Comparison of ENCODE assay signal across 18 cellular contexts in genomic region chr16:78792952-78793351, GRCh38.
DNase-seq lines count a peak whose midpoint lies in the region; ATAC-seq, FAIRE-seq and TF ChIP-seq lines count a peak whose summit lies in the region.
"Had no signal": no experiment of that assay in that cellular context is flagged by ENCODE, and none has a peak within 500 bp of the region (broad histone marks: within the 10 kb centered on the region; RNA-seq: fewer than 3 reads in every experiment).

No MANE protein-coding gene starts in this region.

- no peaks in the 10 kb centered on the region for H3K79me2 ChIP-seq in H1 (ENCODE audit: control insufficient read depth in 1 of 2, insufficient read depth in 2 of 2, low read length in 2 of 2)

- H4K8ac ChIP-seq in H1 (ENCODE audit: extremely low read depth, insufficient read depth, low read length), result no peak overlapping the region

- H3K4me2 ChIP-seq in H1 (ENCODE audit: insufficient read depth in 1 of 2, low read depth in 2 of 2, low read length in 2 of 2), result no peak overlapping the region

- H3K79me1 ChIP-seq in H1 (ENCODE audit: low read depth, low read length), result no peaks in the 10 kb centered on the region

- no peak overlapping the region for H3K23ac ChIP-seq in H1 (ENCODE audit: insufficient read length)

- H3K9ac ChIP-seq in H1 (replicated peaks in 1 of 4; ENCODE audit: extremely low read depth in 1 of 4, low read depth in 3 of 4, low read length in 3 of 4), result no peak overlapping the region

- TF ChIP-seq RAD21 in H1 (IDR thresholded peaks at IDR 0.05 in 1 of 2, conservative IDR thresholded peaks at IDR 0.05 in 1 of 2; ENCODE audit: low read depth in 2 of 2, low read length in 2 of 2), result no peak

- H3K36me3 Mint-ChIP-seq in activated CD4-positive, alpha-beta memory T cell treated with anti-CD3 and anti-CD28 coated beads for 36 hours, result peaks cover 4% of the 10 kb centered on the region
- H3K36me3 Mint-ChIP-seq in stimulated activated effector memory CD8-positive, alpha-beta T cell treated with anti-CD3 and anti-CD28 coated beads, Interleukin-12 subunit alpha, Interleukin-12 subunit beta, amount 100 ng/mL, for 72 hours, result peaks cover 11% of the 10 kb centered on the region
- H3K36me3 Mint-ChIP-seq: CD4-positive, CD25-positive, alpha-beta regulatory T cell; CD8-positive, alpha-beta memory T cell had no signal

- no peak overlapping the region for H3K18ac ChIP-seq in H1 (ENCODE audit: extremely low read depth, low read length)

- no peaks in the 10 kb centered on the region; a peak in 1 of 7 replicates for H3K27me3 ChIP-seq in H1 (replicated peaks in 1 of 4; ENCODE audit: control insufficient read depth in 3 of 4, extremely low read depth in 1 of 4, insufficient read depth in 3 of 4, low read length in 3 of 4)
- H3K27me3 ChIP-seq: BE2C had no signal

- no peak overlapping the region for H3K56ac ChIP-seq in H1 (replicated peaks; ENCODE audit: insufficient read length, low read depth, low read length)

- H3K4ac ChIP-seq in H1 (replicated peaks; ENCODE audit: insufficient read length, low read depth, low read length), result no peak overlapping the region

- no peak overlapping the region for H2AK5ac ChIP-seq in H1 (ENCODE audit: low read depth, low read length)

- CTCF ChIA-PET in activated CD4-positive, alpha-beta memory T cell treated with anti-CD3 and anti-CD28 coated beads for 36 hours (lab: Charles Lee), result no interaction called here
- CTCF ChIA-PET in H1 (lab: Charles Lee; ENCODE audit: partially characterized antibody), result interaction anchor here (0.6 to 2.0 kb wide), 6 partner anchors 8 to 674 kb away, joined by 3 to 11 read pairs (median 3); no protein-coding TSS in a partner anchor

- no peak for TF ChIP-seq EP300 in H1 (IDR thresholded peaks at IDR 0.05; ENCODE audit: borderline replicate concordance in 1 of 2, low read depth in 2 of 2, low read length in 2 of 2)

- no peak overlapping the region for H3K4me3 ChIP-seq in H1 (ENCODE audit: extremely low read depth in 1 of 4, insufficient read depth in 2 of 4, low read depth in 3 of 4, low read length in 4 of 4)

- H3K23me2 ChIP-seq in H1 (ENCODE audit: low read depth, low read length), result no peaks in the 10 kb centered on the region

- H3K14ac ChIP-seq in H1 (ENCODE audit: insufficient read length), result no peak overlapping the region

- FAIRE-seq in H1 (lab: Jason Lieb, UNC), result no peak
- FAIRE-seq: A204.1, GM12892, GM18507 had no signal

- H3K4me1 ChIP-seq in H1 (replicated peaks in 1 of 4; ENCODE audit: control insufficient read depth in 3 of 4, insufficient read depth in 4 of 4, low read length in 3 of 4), result no peaks in the 10 kb centered on the region
- H3K4me1 ChIP-seq: BE2C had no signal

- no peak for ATAC-seq in stimulated activated effector memory CD8-positive, alpha-beta T cell treated with anti-CD3 and anti-CD28 coated beads, Interleukin-12 subunit alpha, Interleukin-12 subunit beta, amount 100 ng/mL, for 72 hours

- no peaks in the 10 kb centered on the region for H3K9me3 Mint-ChIP-seq in activated CD4-positive, alpha-beta memory T cell treated with anti-CD3 and anti-CD28 coated beads for 36 hours
- H3K9me3 Mint-ChIP-seq in stimulated activated effector memory CD8-positive, alpha-beta T cell treated with anti-CD3 and anti-CD28 coated beads, Interleukin-12 subunit alpha, Interleukin-12 subunit beta, amount 100 ng/mL, for 72 hours, result no peaks in the 10 kb centered on the region
- H3K9me3 Mint-ChIP-seq: CD4-positive, CD25-positive, alpha-beta regulatory T cell; CD8-positive, alpha-beta memory T cell; H9 had no signal

- no peak overlapping the region for H4K5ac ChIP-seq in H1 (ENCODE audit: insufficient read length, low read depth, low read length)

- H4K20me1 ChIP-seq in H1 (replicated peaks in 1 of 2; ENCODE audit: control insufficient read depth in 1 of 2, insufficient read depth in 2 of 2, low read length in 2 of 2), result no peaks in the 10 kb centered on the region

- H3K27ac ChIP-seq in H1 (ENCODE audit: low read depth, low read length) (no peak overlapping the region), caudate nucleus (ENCODE audit: low read depth, low read length) (no peak overlapping the region)

- H3K27ac Mint-ChIP-seq in activated CD4-positive, alpha-beta memory T cell treated with anti-CD3 and anti-CD28 coated beads for 36 hours, result peak overlapping the region; percentile 35
- peak overlapping the region; percentile 93 for H3K27ac Mint-ChIP-seq in stimulated activated effector memory CD8-positive, alpha-beta T cell treated with anti-CD3 and anti-CD28 coated beads, Interleukin-12 subunit alpha, Interleukin-12 subunit beta, amount 100 ng/mL, for 72 hours
- H3K27ac Mint-ChIP-seq: CD4-positive, CD25-positive, alpha-beta regulatory T cell; H9 had no signal

- no peaks in the 10 kb centered on the region for H3K9me3 ChIP-seq in H1 (ENCODE audit: insufficient read depth in 2 of 2, low read depth in 1 of 2, low read length in 1 of 2)
- H3K9me3 ChIP-seq: BE2C had no signal

- no peaks in the 10 kb centered on the region for H3K36me3 ChIP-seq in H1 (ENCODE audit: control insufficient read depth in 2 of 4, insufficient read depth in 4 of 4, low read length in 3 of 4)
- H3K36me3 ChIP-seq: BE2C had no signal

- no peak overlapping the region for H2BK120ac ChIP-seq in H1 (replicated peaks; ENCODE audit: low read depth, low read length)

- WGBS in H1 (ENCODE audit: extremely low coverage in 1 of 2, insufficient coverage in 1 of 2, insufficient read length in 1 of 2, insufficient replicate concordance in 2 of 2, low coverage in 1 of 2, low lambda C conversion rate in 2 of 2, missing lambda C conversion rate in 1 of 2), 2 experiments, result 89% methylated on average over 5 of the region's 5 CpGs; no CpG with 5 or more reads in 1 of the 2 experiments

- peaks cover 71% of the 10 kb centered on the region for H3K4me1 Mint-ChIP-seq in activated CD4-positive, alpha-beta memory T cell treated with anti-CD3 and anti-CD28 coated beads for 36 hours (ENCODE audit: low read depth)
- peaks cover 69% of the 10 kb centered on the region for H3K4me1 Mint-ChIP-seq in stimulated activated effector memory CD8-positive, alpha-beta T cell treated with anti-CD3 and anti-CD28 coated beads, Interleukin-12 subunit alpha, Interleukin-12 subunit beta, amount 100 ng/mL, for 72 hours
- H3K4me1 Mint-ChIP-seq: H9 had no signal

- no peak for TF ChIP-seq CTCF in H1 (IDR thresholded peaks at IDR 0.05; ENCODE audit: control extremely low read depth in 1 of 3, insufficient read depth in 1 of 3, low read depth in 1 of 3, low read length in 3 of 3)

- POLR2A ChIA-PET in activated CD4-positive, alpha-beta memory T cell treated with anti-CD3 and anti-CD28 coated beads for 36 hours (lab: Charles Lee), result interaction anchor here (6.6 kb wide), 1 partner anchor 13 kb away, joined by 84 read pairs; no protein-coding TSS in a partner anchor
- POLR2A ChIA-PET in H1 (lab: Charles Lee; ENCODE audit: partially characterized antibody), result no interaction called here

- no peak overlapping the region for H2BK5ac ChIP-seq in H1 (ENCODE audit: low read depth, low read length)

- no peak overlapping the region for H2AFZ ChIP-seq in H1 (ENCODE audit: low read length)

- H2BK12ac ChIP-seq in H1 (ENCODE audit: low read depth, low read length), result no peak overlapping the region

- H3K27me3 Mint-ChIP-seq in activated CD4-positive, alpha-beta memory T cell treated with anti-CD3 and anti-CD28 coated beads for 36 hours, result no peaks in the 10 kb centered on the region
- H3K27me3 Mint-ChIP-seq: CD4-positive, CD25-positive, alpha-beta regulatory T cell; CD8-positive, alpha-beta memory T cell had no signal

- TF ChIP-seq POLR2A in H1 (IDR thresholded peaks at IDR 0.05; ENCODE audit: control extremely low read depth in 1 of 2, low read depth in 2 of 2, low read length in 2 of 2), result no peak

- H2BK15ac ChIP-seq in H1 (ENCODE audit: low read length), result no peak overlapping the region

- H2BK20ac ChIP-seq in H1 (ENCODE audit: low read length), result 0 out of 2 replicates have a peak overlapping the region, but pooled peaks have one; percentile 32

- H3K4me3 Mint-ChIP-seq in activated CD4-positive, alpha-beta memory T cell treated with anti-CD3 and anti-CD28 coated beads for 36 hours, result no peak overlapping the region
- H3K4me3 Mint-ChIP-seq in stimulated activated effector memory CD8-positive, alpha-beta T cell treated with anti-CD3 and anti-CD28 coated beads, Interleukin-12 subunit alpha, Interleukin-12 subunit beta, amount 100 ng/mL, for 72 hours, result no peak overlapping the region
- H3K4me3 Mint-ChIP-seq: H9 had no signal

- DNase-seq in ELF-1 (ENCODE audit: low read depth, low spot score) (peak; percentile 13), H1 (ENCODE audit: low read depth in 1 of 2, low spot score in 2 of 2) (no peak), caudate nucleus (lab: John Stamatoyannopoulos, UW) (no peak), DMS 273 treated with DMSO at 0.1 percent for 48 hours (lab: John Stamatoyannopoulos, UW) (no peak)
- DNase-seq in activated CD4-positive, alpha-beta memory T cell treated with anti-CD3 and anti-CD28 coated beads for 36 hours, result no peak
- no peak for DNase-seq in stimulated activated effector memory CD8-positive, alpha-beta T cell treated with anti-CD3 and anti-CD28 coated beads, Interleukin-12 subunit alpha, Interleukin-12 subunit beta, amount 100 ng/mL, for 72 hours (ENCODE audit: low spot score in 2 of 2)
- DNase-seq: ACHN; BE2C; C1 segment of cervical spinal cord; CD4-positive, CD25-positive, alpha-beta regulatory T cell; CD8-positive, alpha-beta memory T cell; COR-L47; GDM1; GOT3; H9 had no signal

- H4K91ac ChIP-seq in H1 (replicated peaks; ENCODE audit: insufficient read length, low read length), result no peak overlapping the region

- intact Hi-C loops in activated CD4-positive, alpha-beta memory T cell treated with anti-CD3 and anti-CD28 coated beads for 36 hours (cut with micrococcal nuclease), result loop anchor here (5.0 kb wide), 1 partner anchor 169 kb away; no protein-coding TSS in a partner anchor

TF ChIP-seq in H1, 55 proteins besides CTCF, POLR2A, EP300 and RAD21 (continues in another document):
- TF ChIP-seq HDAC2 (IDR thresholded peaks at IDR 0.05; ENCODE audit: borderline replicate concordance in 1 of 2, low read depth in 2 of 2, low read length in 2 of 2), result no peak
- TF ChIP-seq GTF2F1 (IDR thresholded peaks at IDR 0.05; ENCODE audit: borderline replicate concordance, low read depth, low read length), result no peak
- no peak for TF ChIP-seq EZH2 (IDR thresholded peaks at IDR 0.05; ENCODE audit: low read depth, low read length, severe bottlenecking)
- TF ChIP-seq RFX5 (IDR thresholded peaks at IDR 0.05; ENCODE audit: borderline replicate concordance, low read depth, low read length), result no peak
- TF ChIP-seq, protein P1, sequence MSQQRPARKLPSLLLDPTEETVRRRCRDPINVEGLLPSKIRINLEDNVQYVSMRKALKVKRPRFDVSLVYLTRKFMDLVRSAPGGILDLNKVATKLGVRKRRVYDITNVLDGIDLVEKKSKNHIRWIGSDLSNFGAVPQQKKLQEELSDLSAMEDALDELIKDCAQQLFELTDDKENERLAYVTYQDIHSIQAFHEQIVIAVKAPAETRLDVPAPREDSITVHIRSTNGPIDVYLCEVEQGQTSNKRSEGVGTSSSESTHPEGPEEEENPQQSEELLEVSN (IDR thresholded peaks at IDR 0.05), result no peak
- TF ChIP-seq POU5F1 (IDR thresholded peaks at IDR 0.05; ENCODE audit: low read depth, low read length), result no peak
- TF ChIP-seq NANOG (IDR thresholded peaks at IDR 0.05; ENCODE audit: insufficient read depth, low read depth, low read length, poor library complexity, severe bottlenecking), result no peak
- TF ChIP-seq PHF8 (conservative IDR thresholded peaks at IDR 0.05; ENCODE audit: low read depth, low read length), result no peak
